Comparison of ENCODE assay signal across 18 cellular contexts in genomic region chr11:105393326-105393725, GRCh38.
DNase-seq lines count a peak whose midpoint lies in the region; ATAC-seq, FAIRE-seq and TF ChIP-seq lines count a peak whose summit lies in the region.
"Had no signal": no experiment of that assay in that cellular context is flagged by ENCODE, and none has a peak within 500 bp of the region (broad histone marks: within the 10 kb centered on the region; RNA-seq: fewer than 3 reads in every experiment).

No MANE protein-coding gene starts in this region.

- H3K79me2 ChIP-seq in GM23338 (replicated peaks; ENCODE audit: insufficient read depth) (no peaks in the 10 kb centered on the region), endothelial cell of umbilical vein (ENCODE audit: control insufficient read depth, insufficient read depth, low read length) (no peaks in the 10 kb centered on the region), neural progenitor cell (ENCODE audit: low read depth) (no peaks in the 10 kb centered on the region)

- dilution Hi-C loops in endothelial cell of umbilical vein (cut with MboI; ENCODE audit: extremely low pct_ligation_motif_present, low sequenced_read_pairs) = no loop called here

- TF ChIP-seq CTCF in GM23338 (conservative IDR thresholded peaks at IDR 0.05; ENCODE audit: low read depth in 2 of 2) (no peak), endothelial cell of umbilical vein (IDR thresholded peaks at IDR 0.05; ENCODE audit: extremely low read depth in 1 of 2, insufficient read depth in 1 of 2, low read depth in 1 of 2, low read length in 2 of 2) (no peak), neural progenitor cell (IDR thresholded peaks at IDR 0.05) (no peak)

- H4K20me1 ChIP-seq in GM23338 (replicated peaks; ENCODE audit: insufficient read depth) (no peaks in the 10 kb centered on the region), endothelial cell of umbilical vein (replicated peaks; ENCODE audit: control insufficient read depth, extremely low read depth, insufficient read depth, low read length) (no peaks in the 10 kb centered on the region), neural progenitor cell (ENCODE audit: low read depth) (no peaks in the 10 kb centered on the region)
- H4K20me1 ChIP-seq: BLaER1 had no signal

- no peak overlapping the region for H3K27ac ChIP-seq in GM23338 (ENCODE audit: low read depth)
- H3K27ac ChIP-seq in endothelial cell of umbilical vein (ENCODE audit: insufficient read depth, low read depth, low read length) = no peak overlapping the region
- H3K27ac ChIP-seq in neural progenitor cell = no peak overlapping the region
- H3K27ac ChIP-seq: BLaER1, C4-2B had no signal

- H3K9me3 ChIP-seq in endothelial cell of umbilical vein (replicated peaks; ENCODE audit: control insufficient read depth, insufficient read depth, low read length) (no peaks in the 10 kb centered on the region), neural progenitor cell (ENCODE audit: low read depth) (no peaks in the 10 kb centered on the region)
- H3K9me3 ChIP-seq: BLaER1 had no signal

- H3K4me2 ChIP-seq in GM23338 = no peak overlapping the region
- peak overlapping the region; percentile 12 for H3K4me2 ChIP-seq in endothelial cell of umbilical vein (ENCODE audit: insufficient read depth, low read length)
- no peak overlapping the region for H3K4me2 ChIP-seq in neural progenitor cell
- H3K4me2 ChIP-seq: BLaER1 had no signal

- no peaks in the 10 kb centered on the region for H3F3A ChIP-seq in GM23338 (replicated peaks; ENCODE audit: low read depth)
- no peaks in the 10 kb centered on the region for H3F3A ChIP-seq in neural progenitor cell (ENCODE audit: low read depth)

- no peaks in the 10 kb centered on the region for H3K9me2 ChIP-seq in GM23338 (ENCODE audit: insufficient read depth)

- TF ChIP-seq POLR2A in endothelial cell of umbilical vein (IDR thresholded peaks at IDR 0.05; ENCODE audit: low read depth, low read length) = no peak

- intact Hi-C loops in endothelial cell of umbilical vein (cut with micrococcal nuclease) = no loop called here

- CTCF ChIA-PET in endothelial cell of umbilical vein (lab: Charles Lee) = interaction anchor here (1.2 kb wide), 1 partner anchor 11 kb away, joined by 3 read pairs; no protein-coding TSS in a partner anchor

- H3K9me3 Mint-ChIP-seq in GM23338 (no peaks in the 10 kb centered on the region), neural progenitor cell (no peaks in the 10 kb centered on the region)
- no peaks in the 10 kb centered on the region for H3K9me3 Mint-ChIP-seq in T-helper 2 cell treated with Interferon-gamma antibody and Interleukin-4, amounts not matched to agents 5 μg/mL and 100 μg/mL, for 36 hours
- H3K9me3 Mint-ChIP-seq: CD4-positive, CD25-positive, alpha-beta regulatory T cell; CD8-positive, alpha-beta T cell had no signal

- H3K27me3 ChIP-seq in GM23338 (ENCODE audit: insufficient read depth) = no peaks in the 10 kb centered on the region
- H3K27me3 ChIP-seq in endothelial cell of umbilical vein (ENCODE audit: control insufficient read depth in 2 of 2, insufficient read depth in 2 of 2, low read length in 2 of 2) = no peaks in the 10 kb centered on the region
- H3K27me3 ChIP-seq in neural progenitor cell = no peaks in the 10 kb centered on the region
- H3K27me3 ChIP-seq: BLaER1 had no signal

- no peaks in the 10 kb centered on the region for H3K9me1 ChIP-seq in endothelial cell of umbilical vein (replicated peaks; ENCODE audit: control insufficient read depth, extremely low read depth, insufficient read depth, low read length)

- no peaks in the 10 kb centered on the region for H3K36me3 Mint-ChIP-seq in GM23338 (ENCODE audit: low read depth)
- no peaks in the 10 kb centered on the region for H3K36me3 Mint-ChIP-seq in neural progenitor cell
- no peaks in the 10 kb centered on the region for H3K36me3 Mint-ChIP-seq in T-helper 2 cell treated with Interferon-gamma antibody and Interleukin-4, amounts not matched to agents 5 μg/mL and 100 μg/mL, for 36 hours (ENCODE audit: low read depth)
- H3K36me3 Mint-ChIP-seq: CD4-positive, CD25-positive, alpha-beta regulatory T cell; CD8-positive, alpha-beta T cell had no signal

- H3K36me3 ChIP-seq in GM23338 (ENCODE audit: insufficient read depth) = no peaks in the 10 kb centered on the region
- no peaks in the 10 kb centered on the region for H3K36me3 ChIP-seq in endothelial cell of umbilical vein (ENCODE audit: control insufficient read depth in 2 of 2, extremely low read depth in 1 of 2, insufficient read depth in 2 of 2, low read length in 2 of 2)
- H3K36me3 ChIP-seq in neural progenitor cell = no peaks in the 10 kb centered on the region
- H3K36me3 ChIP-seq: BLaER1 had no signal

- H3K9ac ChIP-seq in endothelial cell of umbilical vein (replicated peaks; ENCODE audit: extremely low read depth, insufficient read depth, low read length) (no peak overlapping the region), neural progenitor cell (no peak overlapping the region)
- H3K9ac ChIP-seq: BLaER1 had no signal

- POLR2A ChIA-PET in endothelial cell of umbilical vein (lab: Charles Lee) = no interaction called here

- H2AFZ ChIP-seq in GM23338 = peak overlapping the region; percentile 44; the same call in 1 of the 2 replicates
- H2AFZ ChIP-seq in endothelial cell of umbilical vein (ENCODE audit: low read depth, low read length) = peak overlapping the region; percentile 62
- peak overlapping the region; percentile 52 for H2AFZ ChIP-seq in neural progenitor cell (replicated peaks)

- FAIRE-seq in endothelial cell of umbilical vein (lab: Jason Lieb, UNC) = no peak
- FAIRE-seq: D721Med, GM12878, H1 had no signal

- H3K27ac Mint-ChIP-seq in GM23338 = peak overlapping the region; percentile 26; the same call in 1 of the 2 replicates
- no peak overlapping the region for H3K27ac Mint-ChIP-seq in neural progenitor cell
- no peak overlapping the region for H3K27ac Mint-ChIP-seq in T-helper 2 cell treated with Interferon-gamma antibody and Interleukin-4, amounts not matched to agents 5 μg/mL and 100 μg/mL, for 36 hours
- H3K27ac Mint-ChIP-seq: B cell; CD4-positive, CD25-positive, alpha-beta regulatory T cell; CD8-positive, alpha-beta T cell had no signal

- H3K4me3 ChIP-seq in GM23338 = no peak overlapping the region
- H3K4me3 ChIP-seq in endothelial cell of umbilical vein (replicated peaks in 1 of 3; ENCODE audit: insufficient read depth in 1 of 3, low read depth in 1 of 3, low read length in 3 of 3) = no peak overlapping the region
- H3K4me3 ChIP-seq in neural progenitor cell = no peak overlapping the region
- H3K4me3 ChIP-seq: BLaER1, GM12878 had no signal

- H3K4me3 Mint-ChIP-seq in GM23338 = no peak overlapping the region
- H3K4me3 Mint-ChIP-seq in neural progenitor cell = no peak overlapping the region
- no peak overlapping the region for H3K4me3 Mint-ChIP-seq in T-helper 2 cell treated with Interferon-gamma antibody and Interleukin-4, amounts not matched to agents 5 μg/mL and 100 μg/mL, for 36 hours
- H3K4me3 Mint-ChIP-seq: B cell; CD4-positive, CD25-positive, alpha-beta regulatory T cell; CD8-positive, alpha-beta T cell had no signal

- H3K4me1 Mint-ChIP-seq in GM23338 = peaks cover 20% of the 10 kb centered on the region
- no peaks in the 10 kb centered on the region for H3K4me1 Mint-ChIP-seq in neural progenitor cell
- no peaks in the 10 kb centered on the region for H3K4me1 Mint-ChIP-seq in T-helper 2 cell treated with Interferon-gamma antibody and Interleukin-4, amounts not matched to agents 5 μg/mL and 100 μg/mL, for 36 hours (ENCODE audit: low read depth)
- H3K4me1 Mint-ChIP-seq: B cell; CD4-positive, CD25-positive, alpha-beta regulatory T cell had no signal

- DNase-seq in GM23338 (ENCODE audit: low spot score) = no peak
- DNase-seq in endothelial cell of umbilical vein (ENCODE audit: low read depth, low spot score) = peak; percentile 42
- no peak for DNase-seq in neural progenitor cell (ENCODE audit: low spot score)
- no peak for DNase-seq in T-helper 2 cell treated with Interferon-gamma antibody and Interleukin-4, amounts not matched to agents 5 μg/mL and 100 μg/mL, for 36 hours (ENCODE audit: low spot score)
- no peak for DNase-seq in NCI-H82 treated with DMSO at 0.1 percent for 48 hours (lab: John Stamatoyannopoulos, UW; ENCODE audit: unreplicated experiment)
- DNase-seq: CD4-positive, CD25-positive, alpha-beta regulatory T cell; CD8-positive, alpha-beta T cell; DMS 273 treated with DMSO at 0.1 percent for 48 hours; DMS79; GDM1; H7 had no signal

- no peaks in the 10 kb centered on the region for H3K27me3 Mint-ChIP-seq in GM23338 (ENCODE audit: insufficient read depth, low read depth, poor library complexity)
- no peaks in the 10 kb centered on the region for H3K27me3 Mint-ChIP-seq in neural progenitor cell (ENCODE audit: insufficient read depth, low read depth)
- no peaks in the 10 kb centered on the region for H3K27me3 Mint-ChIP-seq in T-helper 2 cell treated with Interferon-gamma antibody and Interleukin-4, amounts not matched to agents 5 μg/mL and 100 μg/mL, for 36 hours (ENCODE audit: low read depth)
- H3K27me3 Mint-ChIP-seq: B cell; CD4-positive, CD25-positive, alpha-beta regulatory T cell had no signal

- ATAC-seq in GM23338 = no peak
- no peak for ATAC-seq in HG03442 (IDR thresholded peaks at IDR 0.05; ENCODE audit: unreplicated experiment)
- ATAC-seq: CD8-positive, alpha-beta T cell; GM12878 had no signal

- H3K4me1 ChIP-seq in GM23338 (ENCODE audit: insufficient read depth) (peaks cover 21% of the 10 kb centered on the region), endothelial cell of umbilical vein (ENCODE audit: control insufficient read depth, extremely low read depth, insufficient read depth, low read length) (peaks cover 2% of the 10 kb centered on the region), neural progenitor cell (no peaks in the 10 kb centered on the region)
- H3K4me1 ChIP-seq: BLaER1 had no signal

- BruUV-seq in endothelial cell of umbilical vein (replicated peaks; lab: Mats Ljungman, UMichigan) = no TSS peak

TF ChIP-seq in endothelial cell of umbilical vein, 7 proteins besides CTCF, POLR2A, EP300 and RAD21:
- TF ChIP-seq EZH2 (IDR thresholded peaks at IDR 0.05; ENCODE audit: borderline replicate concordance, low read depth, low read length, severe bottlenecking) (no peak), GATA2 (IDR thresholded peaks at IDR 0.05; ENCODE audit: insufficient read depth, insufficient read length, low read depth, low read length) (peak; percentile 43)
